In genomic region chr5:81971694-81972495, GRCh38 we compare ENCODE assay signal across 1 cellular context.
TF ChIP-seq lines count a peak whose summit lies in the region.

TSS of gene ATG10 (plus strand) at chr5:81972023. CDS start at chr5:81987571, 15,548 bp downstream.

TF ChIP-seq in HepG2, 621 proteins besides CTCF, POLR2A, EP300 and RAD21 (continued from another document and continues in another):
- TF ChIP-seq CERS6 (CRISPR knock-in tag; IDR thresholded peaks at IDR 0.05) (no peak), JARID2 (CRISPR knock-in tag; IDR thresholded peaks at IDR 0.05; ENCODE audit: insufficient replicate concordance) (peak; percentile 64), HINFP (CRISPR knock-in tag; IDR thresholded peaks at IDR 0.05; ENCODE audit: low read depth) (peak; percentile 99), TIGD3 (CRISPR knock-in tag; IDR thresholded peaks at IDR 0.05; ENCODE audit: borderline replicate concordance) (no peak), ZNF878 (CRISPR knock-in tag; IDR thresholded peaks at IDR 0.05) (peak; percentile 85), ZNF121 (CRISPR knock-in tag; IDR thresholded peaks at IDR 0.05) (peak; percentile 41; the same call in 1 of the 2 replicates), ZFYVE20 (CRISPR knock-in tag; IDR thresholded peaks at IDR 0.05; ENCODE audit: borderline replicate concordance, low read depth) (0 out of 2 replicates have a peak, but pooled peaks have one; percentile 55), ZNF761 (CRISPR knock-in tag; conservative IDR thresholded peaks at IDR 0.05) (no peak), TBP (CRISPR knock-in tag; IDR thresholded peaks at IDR 0.05) (no peak), ZSCAN21 (CRISPR knock-in tag; IDR thresholded peaks at IDR 0.05; ENCODE audit: borderline replicate concordance) (peak; percentile 42; the same call in 1 of the 2 replicates), ZNF577 (CRISPR knock-in tag; IDR thresholded peaks at IDR 0.05; ENCODE audit: borderline replicate concordance, low read depth) (no peak), ZNF678 (CRISPR knock-in tag; IDR thresholded peaks at IDR 0.05) (no peak), MXD1 (CRISPR knock-in tag; IDR thresholded peaks at IDR 0.05) (peak; percentile 90), DR1 (CRISPR knock-in tag; IDR thresholded peaks at IDR 0.05) (peak; percentile 53; the same call in 1 of the 2 replicates), GLMP (CRISPR knock-in tag; IDR thresholded peaks at IDR 0.05; ENCODE audit: borderline replicate concordance) (no peak), PHF21A (CRISPR knock-in tag; IDR thresholded peaks at IDR 0.05) (peak; percentile 74), BHLHE40 (IDR thresholded peaks at IDR 0.05; ENCODE audit: low read length) (no peak), ARID2 (CRISPR knock-in tag; IDR thresholded peaks at IDR 0.05; ENCODE audit: borderline replicate concordance) (no peak), ARNT2 (CRISPR knock-in tag; IDR thresholded peaks at IDR 0.05; ENCODE audit: low read depth) (peak; percentile 76; the same call in 1 of the 2 replicates), STAT5B (CRISPR knock-in tag; IDR thresholded peaks at IDR 0.05) (no peak), ZNF646 (CRISPR knock-in tag; IDR thresholded peaks at IDR 0.05) (peak; percentile 55; the same call in 1 of the 2 replicates), POLR2AphosphoS2 (IDR thresholded peaks at IDR 0.05; ENCODE audit: low read depth, low read length) (no peak), SMAD1 (CRISPR knock-in tag; IDR thresholded peaks at IDR 0.05; ENCODE audit: borderline replicate concordance, low read depth) (no peak), ZNF703 (CRISPR knock-in tag; IDR thresholded peaks at IDR 0.05; ENCODE audit: borderline replicate concordance) (no peak), FOXO4 (CRISPR knock-in tag; conservative IDR thresholded peaks at IDR 0.05) (0 out of 2 replicates have a peak, but pooled peaks have one; percentile 86), CBX5 (CRISPR knock-in tag; IDR thresholded peaks at IDR 0.05; ENCODE audit: borderline replicate concordance) (no peak), MIXL1 (CRISPR knock-in tag; IDR thresholded peaks at IDR 0.05) (peak; percentile 39; the same call in 1 of the 2 replicates), ZNF788 (CRISPR knock-in tag; IDR thresholded peaks at IDR 0.05; ENCODE audit: borderline replicate concordance) (peak; percentile 97), ZBTB43 (CRISPR knock-in tag; conservative IDR thresholded peaks at IDR 0.05) (no peak), ZSCAN25 (CRISPR knock-in tag; IDR thresholded peaks at IDR 0.05) (0 out of 2 replicates have a peak, but pooled peaks have one; percentile 27), SNAPC2 (CRISPR knock-in tag; IDR thresholded peaks at IDR 0.05) (no peak), TFDP1 (CRISPR knock-in tag; IDR thresholded peaks at IDR 0.05; ENCODE audit: borderline replicate concordance) (peak; percentile 73; the same call in 1 of the 2 replicates), ZBTB4 (CRISPR knock-in tag; IDR thresholded peaks at IDR 0.05; ENCODE audit: borderline replicate concordance) (no peak), TRIM22 (IDR thresholded peaks at IDR 0.05) (no peak), TMF1 (CRISPR knock-in tag; IDR thresholded peaks at IDR 0.05; ENCODE audit: low read depth) (no peak), ZNF775 (CRISPR knock-in tag; IDR thresholded peaks at IDR 0.05; ENCODE audit: borderline replicate concordance) (no peak), PHF20 (CRISPR knock-in tag; IDR thresholded peaks at IDR 0.05) (peak; percentile 75), NFE2L1 (CRISPR knock-in tag; IDR thresholded peaks at IDR 0.05; ENCODE audit: borderline replicate concordance) (no peak), FOXA1 (IDR thresholded peaks at IDR 0.05) (no peak), FOXA1 (CRISPR knock-in tag; IDR thresholded peaks at IDR 0.05) (no peak)
